Comparison of ENCODE assay signal across 1 cellular context in the genomic region with DNA sequence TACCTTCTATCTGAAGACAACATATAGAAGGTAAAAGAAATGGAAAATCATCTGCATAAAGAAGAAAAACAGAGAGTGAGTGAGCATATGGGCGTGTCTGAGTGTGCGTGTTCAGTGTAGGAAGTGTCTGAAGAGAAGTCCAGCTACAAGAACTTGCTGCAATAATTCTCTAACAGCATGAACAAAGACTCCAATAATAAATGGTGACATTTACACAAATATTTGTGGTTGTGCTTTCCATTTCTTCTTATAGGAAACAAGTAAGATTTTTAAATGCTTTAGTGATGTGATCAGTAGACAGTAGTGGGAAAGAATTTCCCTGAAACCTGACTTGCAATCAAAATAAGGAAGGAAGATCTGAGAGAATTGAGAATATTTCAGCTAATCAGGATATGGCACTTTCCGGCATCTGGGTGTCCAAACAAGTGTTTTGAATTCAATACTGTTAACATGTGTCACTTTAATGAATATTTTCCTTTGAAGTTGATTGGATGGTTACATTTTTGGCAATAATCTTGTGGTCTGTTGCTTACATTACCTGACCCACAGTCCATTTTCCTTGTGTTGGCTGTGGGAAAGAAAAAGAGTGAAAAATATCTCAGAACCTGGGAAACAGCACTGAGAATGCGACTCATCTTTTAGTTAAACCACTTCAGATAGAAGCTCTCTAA.
TF ChIP-seq lines count a peak whose summit lies in the region.

No MANE protein-coding gene starts in this region.

TF ChIP-seq in H1, 55 proteins besides CTCF, POLR2A, EP300 and RAD21 (continued from another document):
- TF ChIP-seq, protein P1, sequence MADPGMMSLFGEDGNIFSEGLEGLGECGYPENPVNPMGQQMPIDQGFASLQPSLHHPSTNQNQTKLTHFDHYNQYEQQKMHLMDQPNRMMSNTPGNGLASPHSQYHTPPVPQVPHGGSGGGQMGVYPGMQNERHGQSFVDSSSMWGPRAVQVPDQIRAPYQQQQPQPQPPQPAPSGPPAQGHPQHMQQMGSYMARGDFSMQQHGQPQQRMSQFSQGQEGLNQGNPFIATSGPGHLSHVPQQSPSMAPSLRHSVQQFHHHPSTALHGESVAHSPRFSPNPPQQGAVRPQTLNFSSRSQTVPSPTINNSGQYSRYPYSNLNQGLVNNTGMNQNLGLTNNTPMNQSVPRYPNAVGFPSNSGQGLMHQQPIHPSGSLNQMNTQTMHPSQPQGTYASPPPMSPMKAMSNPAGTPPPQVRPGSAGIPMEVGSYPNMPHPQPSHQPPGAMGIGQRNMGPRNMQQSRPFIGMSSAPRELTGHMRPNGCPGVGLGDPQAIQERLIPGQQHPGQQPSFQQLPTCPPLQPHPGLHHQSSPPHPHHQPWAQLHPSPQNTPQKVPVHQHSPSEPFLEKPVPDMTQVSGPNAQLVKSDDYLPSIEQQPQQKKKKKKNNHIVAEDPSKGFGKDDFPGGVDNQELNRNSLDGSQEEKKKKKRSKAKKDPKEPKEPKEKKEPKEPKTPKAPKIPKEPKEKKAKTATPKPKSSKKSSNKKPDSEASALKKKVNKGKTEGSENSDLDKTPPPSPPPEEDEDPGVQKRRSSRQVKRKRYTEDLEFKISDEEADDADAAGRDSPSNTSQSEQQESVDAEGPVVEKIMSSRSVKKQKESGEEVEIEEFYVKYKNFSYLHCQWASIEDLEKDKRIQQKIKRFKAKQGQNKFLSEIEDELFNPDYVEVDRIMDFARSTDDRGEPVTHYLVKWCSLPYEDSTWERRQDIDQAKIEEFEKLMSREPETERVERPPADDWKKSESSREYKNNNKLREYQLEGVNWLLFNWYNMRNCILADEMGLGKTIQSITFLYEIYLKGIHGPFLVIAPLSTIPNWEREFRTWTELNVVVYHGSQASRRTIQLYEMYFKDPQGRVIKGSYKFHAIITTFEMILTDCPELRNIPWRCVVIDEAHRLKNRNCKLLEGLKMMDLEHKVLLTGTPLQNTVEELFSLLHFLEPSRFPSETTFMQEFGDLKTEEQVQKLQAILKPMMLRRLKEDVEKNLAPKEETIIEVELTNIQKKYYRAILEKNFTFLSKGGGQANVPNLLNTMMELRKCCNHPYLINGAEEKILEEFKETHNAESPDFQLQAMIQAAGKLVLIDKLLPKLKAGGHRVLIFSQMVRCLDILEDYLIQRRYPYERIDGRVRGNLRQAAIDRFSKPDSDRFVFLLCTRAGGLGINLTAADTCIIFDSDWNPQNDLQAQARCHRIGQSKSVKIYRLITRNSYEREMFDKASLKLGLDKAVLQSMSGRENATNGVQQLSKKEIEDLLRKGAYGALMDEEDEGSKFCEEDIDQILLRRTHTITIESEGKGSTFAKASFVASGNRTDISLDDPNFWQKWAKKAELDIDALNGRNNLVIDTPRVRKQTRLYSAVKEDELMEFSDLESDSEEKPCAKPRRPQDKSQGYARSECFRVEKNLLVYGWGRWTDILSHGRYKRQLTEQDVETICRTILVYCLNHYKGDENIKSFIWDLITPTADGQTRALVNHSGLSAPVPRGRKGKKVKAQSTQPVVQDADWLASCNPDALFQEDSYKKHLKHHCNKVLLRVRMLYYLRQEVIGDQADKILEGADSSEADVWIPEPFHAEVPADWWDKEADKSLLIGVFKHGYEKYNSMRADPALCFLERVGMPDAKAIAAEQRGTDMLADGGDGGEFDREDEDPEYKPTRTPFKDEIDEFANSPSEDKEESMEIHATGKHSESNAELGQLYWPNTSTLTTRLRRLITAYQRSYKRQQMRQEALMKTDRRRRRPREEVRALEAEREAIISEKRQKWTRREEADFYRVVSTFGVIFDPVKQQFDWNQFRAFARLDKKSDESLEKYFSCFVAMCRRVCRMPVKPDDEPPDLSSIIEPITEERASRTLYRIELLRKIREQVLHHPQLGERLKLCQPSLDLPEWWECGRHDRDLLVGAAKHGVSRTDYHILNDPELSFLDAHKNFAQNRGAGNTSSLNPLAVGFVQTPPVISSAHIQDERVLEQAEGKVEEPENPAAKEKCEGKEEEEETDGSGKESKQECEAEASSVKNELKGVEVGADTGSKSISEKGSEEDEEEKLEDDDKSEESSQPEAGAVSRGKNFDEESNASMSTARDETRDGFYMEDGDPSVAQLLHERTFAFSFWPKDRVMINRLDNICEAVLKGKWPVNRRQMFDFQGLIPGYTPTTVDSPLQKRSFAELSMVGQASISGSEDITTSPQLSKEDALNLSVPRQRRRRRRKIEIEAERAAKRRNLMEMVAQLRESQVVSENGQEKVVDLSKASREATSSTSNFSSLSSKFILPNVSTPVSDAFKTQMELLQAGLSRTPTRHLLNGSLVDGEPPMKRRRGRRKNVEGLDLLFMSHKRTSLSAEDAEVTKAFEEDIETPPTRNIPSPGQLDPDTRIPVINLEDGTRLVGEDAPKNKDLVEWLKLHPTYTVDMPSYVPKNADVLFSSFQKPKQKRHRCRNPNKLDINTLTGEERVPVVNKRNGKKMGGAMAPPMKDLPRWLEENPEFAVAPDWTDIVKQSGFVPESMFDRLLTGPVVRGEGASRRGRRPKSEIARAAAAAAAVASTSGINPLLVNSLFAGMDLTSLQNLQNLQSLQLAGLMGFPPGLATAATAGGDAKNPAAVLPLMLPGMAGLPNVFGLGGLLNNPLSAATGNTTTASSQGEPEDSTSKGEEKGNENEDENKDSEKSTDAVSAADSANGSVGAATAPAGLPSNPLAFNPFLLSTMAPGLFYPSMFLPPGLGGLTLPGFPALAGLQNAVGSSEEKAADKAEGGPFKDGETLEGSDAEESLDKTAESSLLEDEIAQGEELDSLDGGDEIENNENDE (IDR thresholded peaks at IDR 0.05; ENCODE audit: insufficient replicate concordance, low read length): no peak
